ENCODE assay signal across 15 cellular contexts in genomic region chr16:35745821-35746248, GRCh38.
DNase-seq lines count a peak whose midpoint lies in the region; ATAC-seq, FAIRE-seq and TF ChIP-seq lines count a peak whose summit lies in the region.
"Had no signal": no experiment of that assay in that cellular context is flagged by ENCODE, and none has a peak within 500 bp of the region (broad histone marks: within the 10 kb centered on the region; RNA-seq: fewer than 3 reads in every experiment).

No MANE protein-coding gene starts in this region.

- H3K9me3 ChIP-seq in A549 (no peaks in the 10 kb centered on the region; the same call in 2 of the 3 replicates), mucosa of descending colon (peaks cover 72% of the 10 kb centered on the region), SK-N-SH (no peaks in the 10 kb centered on the region), MG63 (no peaks in the 10 kb centered on the region)
- H3K9me3 ChIP-seq: Caco-2 had no signal

- H2AFZ ChIP-seq in SK-N-SH (ENCODE audit: low read depth): no peak overlapping the region

- H3K4me1 ChIP-seq in A549: no peaks in the 10 kb centered on the region
- H3K4me1 ChIP-seq in mucosa of descending colon (ENCODE audit: low read depth): no peaks in the 10 kb centered on the region
- H3K4me1 ChIP-seq in SK-N-SH (ENCODE audit: control insufficient read depth in 1 of 2, insufficient read depth in 2 of 2, low read depth in 1 of 2, low read length in 1 of 2): no peaks in the 10 kb centered on the region
- H3K4me1 ChIP-seq: BLaER1, Caco-2 had no signal

- intact Hi-C loops in mucosa of descending colon (cut with DNase I, micrococcal nuclease): no loop called here

- H3K27ac ChIP-seq in A549: peak overlapping the region; percentile 26 to 74; a peak in 5 of 6 replicates
- H3K27ac ChIP-seq in SK-N-SH (ENCODE audit: low read depth in 2 of 2, low read length in 1 of 2): no peak overlapping the region
- H3K27ac ChIP-seq: BLaER1 had no signal

- H4K20me1 ChIP-seq in SK-N-SH (ENCODE audit: insufficient read depth): no peaks in the 10 kb centered on the region
- H4K20me1 ChIP-seq: BLaER1 had no signal

- TF ChIP-seq CTCF in A549 (IDR thresholded peaks at IDR 0.05): no peak
- TF ChIP-seq CTCF in mucosa of descending colon (IDR thresholded peaks at IDR 0.05): no peak
- no peak for TF ChIP-seq CTCF in SK-N-SH (IDR thresholded peaks at IDR 0.05)

- H3K27me3 ChIP-seq in H7 (ENCODE audit: control insufficient read depth, insufficient read depth, low read length): no peaks in the 10 kb centered on the region
- no peaks in the 10 kb centered on the region for H3K27me3 ChIP-seq in SK-N-SH (ENCODE audit: insufficient read depth)
- no peaks in the 10 kb centered on the region for H3K27me3 ChIP-seq in MG63
- H3K27me3 ChIP-seq: BLaER1 had no signal

- H3K9me2 ChIP-seq in SK-N-SH: no peaks in the 10 kb centered on the region

- TF ChIP-seq POLR2A in A549 (IDR thresholded peaks at IDR 0.05; ENCODE audit: low read length): no peak

- no peaks in the 10 kb centered on the region for H3F3A ChIP-seq in SK-N-SH (replicated peaks; ENCODE audit: insufficient read depth)

- WGBS in A549 (ENCODE audit: missing lambda C conversion rate): 63% methylated on average over 8 of the region's 9 CpGs
- 50% methylated on average over 7 of the region's 9 CpGs for WGBS in SK-N-SH (ENCODE audit: low lambda C conversion rate)

- no peak overlapping the region for H3K4me3 ChIP-seq in A549
- no peak overlapping the region for H3K4me3 ChIP-seq in H7 (ENCODE audit: insufficient read depth, low read depth, low read length)
- no peak overlapping the region for H3K4me3 ChIP-seq in mucosa of descending colon
- H3K4me3 ChIP-seq in SK-N-SH (ENCODE audit: low read depth in 2 of 2, low read length in 1 of 2): no peak overlapping the region
- H3K4me3 ChIP-seq in MG63: no peak overlapping the region
- H3K4me3 ChIP-seq: BLaER1 had no signal

- ATAC-seq in A549: no peak
- ATAC-seq in esophagus mucosa: peak; percentile 18
- no peak for ATAC-seq in mucosa of descending colon

- TF ChIP-seq RAD21 in A549 (conservative IDR thresholded peaks at IDR 0.05 in 1 of 2, IDR thresholded peaks at IDR 0.05 in 1 of 2) (no peak), SK-N-SH (IDR thresholded peaks at IDR 0.05; ENCODE audit: low read length) (no peak)

- CTCF ChIA-PET in A549 (lab: Yijun Ruan, JAX) (no interaction called here), SK-N-SH (lab: Yijun Ruan, JAX) (no interaction called here)

- no peak overlapping the region for H3K9ac ChIP-seq in SK-N-SH
- H3K9ac ChIP-seq: BLaER1 had no signal

- no peaks in the 10 kb centered on the region for H3K36me3 ChIP-seq in H7 (replicated peaks; ENCODE audit: control insufficient read depth, insufficient read depth, low read length)
- no peaks in the 10 kb centered on the region for H3K36me3 ChIP-seq in mucosa of descending colon (ENCODE audit: low read depth)
- H3K36me3 ChIP-seq in SK-N-SH (replicated peaks in 1 of 2; ENCODE audit: control insufficient read depth in 1 of 2, insufficient read depth in 2 of 2, low read length in 1 of 2): no peaks in the 10 kb centered on the region
- no peaks in the 10 kb centered on the region for H3K36me3 ChIP-seq in MG63
- H3K36me3 ChIP-seq: BLaER1 had no signal

- H3K4me2 ChIP-seq in A549 (no peak overlapping the region), SK-N-SH (no peak overlapping the region)
- H3K4me2 ChIP-seq: BLaER1 had no signal

- no peak for FAIRE-seq in A549 (lab: Jason Lieb, UNC)
- FAIRE-seq: GM18507 had no signal

- DNase-seq in A549 (ENCODE audit: low read depth in 1 of 2, low spot score in 1 of 2) (no peak), H7 (peak; percentile 10), mucosa of descending colon (peak in 2 of 3 donors; percentile 12 to 23), SHP77 treated with DMSO at 0.1 percent for 48 hours (lab: John Stamatoyannopoulos, UW) (no peak), SK-N-SH (no peak), MG63 (no peak), nucleus accumbens (lab: John Stamatoyannopoulos, UW) (no peak)
- DNase-seq: Caco-2; CD8-positive, alpha-beta memory T cell; DND-41; GDM1; IMR-90 had no signal

- POLR2A ChIA-PET in A549 (lab: Yijun Ruan, JAX) (no interaction called here), SK-N-SH (lab: Yijun Ruan, JAX) (no interaction called here)

- H3K79me2 ChIP-seq in SK-N-SH (ENCODE audit: insufficient read depth): no peaks in the 10 kb centered on the region

- no peak for TF ChIP-seq EP300 in A549 (IDR thresholded peaks at IDR 0.05)
- no peak for TF ChIP-seq EP300 in SK-N-SH (IDR thresholded peaks at IDR 0.05; ENCODE audit: borderline replicate concordance in 1 of 2, low read depth in 1 of 2, low read length in 1 of 2)

TF ChIP-seq in A549, 52 proteins besides CTCF, POLR2A, EP300 and RAD21:
- TF ChIP-seq CHD2 (IDR thresholded peaks at IDR 0.05; ENCODE audit: low read length, partially characterized antibody) (no peak), HDAC2 (IDR thresholded peaks at IDR 0.05) (no peak), ZFP36 (IDR thresholded peaks at IDR 0.05; ENCODE audit: borderline replicate concordance, partially characterized antibody) (no peak), HES2 (IDR thresholded peaks at IDR 0.05) (no peak), RARB (CRISPR knock-in tag; IDR thresholded peaks at IDR 0.05) (no peak), RCOR1 (IDR thresholded peaks at IDR 0.05; ENCODE audit: low read depth, low read length) (no peak), ZSCAN20 (CRISPR knock-in tag; IDR thresholded peaks at IDR 0.05) (no peak), JUN (IDR thresholded peaks at IDR 0.05) (no peak), PHF8 (IDR thresholded peaks at IDR 0.05; ENCODE audit: borderline replicate concordance, low read depth) (no peak), TFCP2L1 (CRISPR knock-in tag; IDR thresholded peaks at IDR 0.05) (no peak), KDM1A (IDR thresholded peaks at IDR 0.05; ENCODE audit: low read depth) (no peak), NR3C1 (IDR thresholded peaks at IDR 0.05) (no peak), MAFK (IDR thresholded peaks at IDR 0.05; ENCODE audit: partially characterized antibody) (no peak), NFE2L2 (conservative IDR thresholded peaks at IDR 0.05; ENCODE audit: low read length) (no peak), GATA3 (IDR thresholded peaks at IDR 0.05; ENCODE audit: borderline replicate concordance) (no peak)

TF ChIP-seq in SK-N-SH, 30 proteins besides CTCF, POLR2A, EP300 and RAD21:
- TF ChIP-seq TEAD4 (IDR thresholded peaks at IDR 0.05; ENCODE audit: borderline replicate concordance, insufficient read depth) (no peak), USF1 (IDR thresholded peaks at IDR 0.05; ENCODE audit: borderline replicate concordance, low read depth) (no peak)

Comparison
In these comparisons a context has a peak if more than half of its experiments do, and no peak if none do; other contexts are left out.
1. DNase-seq: peak in H7 (single experiment) and mucosa of descending colon (2 of 3); none in A549 (0 of 2), SHP77 treated with DMSO at 0.1 percent for 48 hours (single experiment), SK-N-SH (single experiment), MG63 (single experiment) and nucleus accumbens (0 of 56).
2. H3K27ac ChIP-seq: peak in A549 (2 of 2); none in SK-N-SH (0 of 2).